In the genomic region with DNA sequence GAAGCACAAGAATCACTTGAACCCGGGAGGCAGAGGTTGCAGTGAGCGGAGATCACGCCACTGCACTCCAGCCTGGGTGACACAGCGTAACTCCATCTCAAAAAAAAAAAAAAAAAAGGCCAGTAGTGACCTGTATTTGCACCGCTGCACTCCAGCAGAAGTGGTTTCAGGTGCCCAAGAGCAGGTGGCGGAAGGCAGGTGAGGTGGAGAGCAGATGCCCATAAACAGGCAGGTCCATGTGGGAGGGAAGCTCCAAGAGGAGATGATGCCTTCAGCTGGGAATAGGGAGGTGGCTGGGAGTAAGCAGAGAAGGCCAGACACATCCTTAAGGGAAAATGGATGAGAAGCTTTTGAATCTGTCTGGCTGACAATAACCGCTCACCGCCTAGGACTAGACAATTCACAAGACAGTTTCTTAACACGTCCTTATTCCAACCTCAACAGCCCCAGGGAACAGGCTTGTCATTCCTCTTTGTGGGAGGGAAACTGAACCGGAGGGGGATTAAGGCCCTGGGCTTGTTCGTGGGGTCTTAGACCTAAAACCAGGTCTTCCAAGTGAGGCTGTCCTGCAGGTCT, we compare ENCODE assay signal across 13 cellular contexts. TPM values are rescaled to one million over a fixed set of nuclear protein-coding genes. Genes with fewer than 3 reads are reported as not detected.
DNase-seq lines count a peak whose midpoint lies in the region; ATAC-seq, FAIRE-seq and TF ChIP-seq lines count a peak whose summit lies in the region.
"Had no signal": no experiment of that assay in that cellular context is flagged by ENCODE, and none has a peak within 500 bp of the region (broad histone marks: within the 10 kb centered on the region; RNA-seq: fewer than 3 reads in every experiment).

No MANE protein-coding gene starts in this region.

- H3K79me2 ChIP-seq in H1 (ENCODE audit: control insufficient read depth in 1 of 2, insufficient read depth in 2 of 2, low read length in 2 of 2): no peaks in the 10 kb centered on the region

- TF ChIP-seq CTCF in H1 (IDR thresholded peaks at IDR 0.05; ENCODE audit: control extremely low read depth in 1 of 3, insufficient read depth in 1 of 3, low read depth in 1 of 3, low read length in 3 of 3): no peak
- no peak for TF ChIP-seq CTCF in left ventricle myocardium inferior (IDR thresholded peaks at IDR 0.05; ENCODE audit: borderline replicate concordance)
- no peak for TF ChIP-seq CTCF in GM13977 (IDR thresholded peaks at IDR 0.05; ENCODE audit: extremely low read depth, insufficient read depth, missing control alignments)

- H2BK20ac ChIP-seq in H1 (ENCODE audit: low read length): peak overlapping the region; percentile 38; the same call in 1 of the 2 replicates

- H3K4me3 Mint-ChIP-seq in IgD-negative memory B cell: no peak overlapping the region
- H3K4me3 Mint-ChIP-seq: brain; naive thymus-derived CD4-positive, alpha-beta T cell had no signal

- H3K4me3 ChIP-seq in H1 (ENCODE audit: extremely low read depth in 1 of 4, insufficient read depth in 2 of 4, low read depth in 3 of 4, low read length in 4 of 4) (no peak overlapping the region), left ventricle myocardium inferior (no peak overlapping the region)
- H3K4me3 ChIP-seq: Peyer's patch had no signal

- H3K9me3 ChIP-seq in H1 (ENCODE audit: insufficient read depth in 2 of 2, low read depth in 1 of 2, low read length in 1 of 2): no peaks in the 10 kb centered on the region
- no peaks in the 10 kb centered on the region for H3K9me3 ChIP-seq in left ventricle myocardium inferior (replicated peaks)
- H3K9me3 ChIP-seq: Peyer's patch had no signal

- no peak for TF ChIP-seq RAD21 in H1 (IDR thresholded peaks at IDR 0.05 in 1 of 2, conservative IDR thresholded peaks at IDR 0.05 in 1 of 2; ENCODE audit: low read depth in 2 of 2, low read length in 2 of 2)

- H3K4me1 ChIP-seq in H1 (replicated peaks in 1 of 4; ENCODE audit: control insufficient read depth in 3 of 4, insufficient read depth in 4 of 4, low read length in 3 of 4) (peaks cover 8 to 16% (median 12%) of the 10 kb centered on the region in 4 experiments), left ventricle myocardium inferior (no peaks in the 10 kb centered on the region)

- 90% methylated on average over 8 of the region's 11 CpGs; no CpG with 5 or more reads in 1 of the 2 experiments for WGBS in H1 (ENCODE audit: extremely low coverage in 1 of 2, insufficient coverage in 1 of 2, insufficient read length in 1 of 2, insufficient replicate concordance in 2 of 2, low coverage in 1 of 2, low lambda C conversion rate in 2 of 2, missing lambda C conversion rate in 1 of 2), 2 experiments

- no peak overlapping the region for H3K14ac ChIP-seq in H1 (ENCODE audit: insufficient read length)

- H4K20me1 ChIP-seq in H1 (replicated peaks in 1 of 2; ENCODE audit: control insufficient read depth in 1 of 2, insufficient read depth in 2 of 2, low read length in 2 of 2): no peaks in the 10 kb centered on the region

- POLR2A ChIA-PET in H1 (lab: Charles Lee; ENCODE audit: partially characterized antibody): interaction anchor here (4.7 kb wide), 1 partner anchor 66 kb away, joined by 14 read pairs; the partner anchor contains the start of gene CD9

- TF ChIP-seq POLR2A in H1 (IDR thresholded peaks at IDR 0.05; ENCODE audit: control extremely low read depth in 1 of 2, low read depth in 2 of 2, low read length in 2 of 2): no peak

- no peak overlapping the region for H3K9ac ChIP-seq in H1 (replicated peaks in 1 of 4; ENCODE audit: extremely low read depth in 1 of 4, low read depth in 3 of 4, low read length in 3 of 4)

- H3K56ac ChIP-seq in H1 (replicated peaks; ENCODE audit: insufficient read length, low read depth, low read length): no peak overlapping the region

- ATAC-seq in activated CD4-positive, CD25-positive, alpha-beta regulatory T cell treated with anti-CD3 and anti-CD28 coated beads, Interleukin-2, amount 50 U/mL, for 24 hours: no peak
- no peak for ATAC-seq in GM21723 (IDR thresholded peaks at IDR 0.05; ENCODE audit: unreplicated experiment)

- H2AK5ac ChIP-seq in H1 (ENCODE audit: low read depth, low read length): no peak overlapping the region

- no peak overlapping the region for H3K27ac ChIP-seq in H1 (ENCODE audit: low read depth, low read length)
- H3K27ac ChIP-seq in left ventricle myocardium inferior (replicated peaks): no peak overlapping the region
- H3K27ac ChIP-seq: Peyer's patch had no signal

- 0 out of 2 replicates have a peak, but pooled peaks cover 2% of the 10 kb centered on the region for H3K79me1 ChIP-seq in H1 (ENCODE audit: low read depth, low read length)

- H3K27me3 ChIP-seq in H1 (replicated peaks in 1 of 4; ENCODE audit: control insufficient read depth in 3 of 4, extremely low read depth in 1 of 4, insufficient read depth in 3 of 4, low read length in 3 of 4): no peaks in the 10 kb centered on the region
- no peaks in the 10 kb centered on the region for H3K27me3 ChIP-seq in left ventricle myocardium inferior (ENCODE audit: low read depth)
- H3K27me3 ChIP-seq: Peyer's patch had no signal

- no peak overlapping the region for H4K8ac ChIP-seq in H1 (ENCODE audit: extremely low read depth, insufficient read depth, low read length)

- no peaks in the 10 kb centered on the region for H3K4me1 Mint-ChIP-seq in IgD-negative memory B cell

- no peak for TF ChIP-seq EP300 in H1 (IDR thresholded peaks at IDR 0.05; ENCODE audit: borderline replicate concordance in 1 of 2, low read depth in 2 of 2, low read length in 2 of 2)

- no peak overlapping the region for H2AFZ ChIP-seq in H1 (ENCODE audit: low read length)

- H2BK5ac ChIP-seq in H1 (ENCODE audit: low read depth, low read length): no peak overlapping the region

- CTCF ChIA-PET in H1 (lab: Charles Lee; ENCODE audit: partially characterized antibody): interaction anchor here (0.6 to 6.2 kb wide), 5 partner anchors 11 to 67 kb away, joined by 3 to 53 read pairs (median 8); no protein-coding TSS in a partner anchor

- H3K4ac ChIP-seq in H1 (replicated peaks; ENCODE audit: insufficient read length, low read depth, low read length): no peak overlapping the region

- H2BK12ac ChIP-seq in H1 (ENCODE audit: low read depth, low read length): peak overlapping the region; percentile 3; the same call in 1 of the 2 replicates

- H4K5ac ChIP-seq in H1 (ENCODE audit: insufficient read length, low read depth, low read length): no peak overlapping the region

- no peak overlapping the region; the same call in 1 of the 2 replicates for H2BK15ac ChIP-seq in H1 (ENCODE audit: low read length)

- H3K9me3 Mint-ChIP-seq in IgD-negative memory B cell: no peaks in the 10 kb centered on the region
- H3K9me3 Mint-ChIP-seq: naive thymus-derived CD4-positive, alpha-beta T cell had no signal

- no peak overlapping the region for H3K23ac ChIP-seq in H1 (ENCODE audit: insufficient read length)

- peak overlapping the region in 2 of 3 donors; percentile 17 to 39 for H3K27ac Mint-ChIP-seq in IgD-negative memory B cell

- FAIRE-seq in H1 (lab: Jason Lieb, UNC): no peak

- H3K23me2 ChIP-seq in H1 (ENCODE audit: low read depth, low read length): no peaks in the 10 kb centered on the region

- H2BK120ac ChIP-seq in H1 (replicated peaks; ENCODE audit: low read depth, low read length): no peak overlapping the region

- DNase-seq in NCI-H2196 (lab: John Stamatoyannopoulos, UW; ENCODE audit: unreplicated experiment): peak; percentile 66
- no peak for DNase-seq in H1 (ENCODE audit: low read depth in 1 of 2, low spot score in 2 of 2)
- peak; percentile 15 for DNase-seq in retina
- DNase-seq in left ventricle myocardium inferior: no peak
- DNase-seq in GM13977 (ENCODE audit: low spot score): no peak
- DNase-seq: stimulated activated CD4-positive, alpha-beta T cell treated with anti-CD3 and anti-CD28 coated beads, Interleukin-12 subunit alpha, Interleukin-12 subunit beta, amount 100 ng/mL, for 4 hours; stimulated activated CD8-positive, alpha-beta memory T cell treated with anti-CD3 and anti-CD28 coated beads, Interleukin-4, amount 100 ng/mL, for 48 hours had no signal

- H3K18ac ChIP-seq in H1 (ENCODE audit: extremely low read depth, low read length): peak overlapping the region; percentile 20; the same call in 1 of the 2 replicates

- H4K91ac ChIP-seq in H1 (replicated peaks; ENCODE audit: insufficient read length, low read length): no peak overlapping the region

- peaks cover 4% of the 10 kb centered on the region for H3K27me3 Mint-ChIP-seq in IgD-negative memory B cell
- H3K27me3 Mint-ChIP-seq: brain; naive thymus-derived CD4-positive, alpha-beta T cell had no signal

- in situ Hi-C loops in GM13977 (cut with MboI; ENCODE audit: low pct_unique_long_range_greater_than_20kb, low sequenced_read_pairs, unreplicated experiment): no loop called here

- intact Hi-C loops in left ventricle myocardium inferior (cut with micrococcal nuclease): no loop called here

- H3K4me2 ChIP-seq in H1 (ENCODE audit: insufficient read depth in 1 of 2, low read depth in 2 of 2, low read length in 2 of 2): no peak overlapping the region

- H3K36me3 Mint-ChIP-seq in IgD-negative memory B cell: no peaks in the 10 kb centered on the region
- H3K36me3 Mint-ChIP-seq: brain; naive thymus-derived CD4-positive, alpha-beta T cell had no signal

- no peaks in the 10 kb centered on the region for H3K36me3 ChIP-seq in H1 (ENCODE audit: control insufficient read depth in 2 of 4, insufficient read depth in 4 of 4, low read length in 3 of 4)
- H3K36me3 ChIP-seq in left ventricle myocardium inferior: no peaks in the 10 kb centered on the region
- H3K36me3 ChIP-seq: Peyer's patch had no signal

TF ChIP-seq in H1, 55 proteins besides CTCF, POLR2A, EP300 and RAD21 (continues in another document):
- TF ChIP-seq, protein P1, sequence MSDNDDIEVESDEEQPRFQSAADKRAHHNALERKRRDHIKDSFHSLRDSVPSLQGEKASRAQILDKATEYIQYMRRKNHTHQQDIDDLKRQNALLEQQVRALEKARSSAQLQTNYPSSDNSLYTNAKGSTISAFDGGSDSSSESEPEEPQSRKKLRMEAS (IDR thresholded peaks at IDR 0.05): no peak

RNA-seq across cellular contexts. Expression of gene PLEKHG6, which starts 44.0 kb away (rescaled TPM):
- polyA plus RNA-seq in IgD-negative memory B cell: not detected
- total RNA-seq in H1 (2021; fragmentation: NEBNext Ultra II Directional; extraction: Animal tissue kit (Norgen Biotek cat#: 25700)): 25.5 and 32.5 TPM in 2 replicates
- polyA plus RNA-seq in H1 (2011; rRNA removed): 23.1 and 38.1 TPM in 2 replicates
- polyA plus RNA-seq in H1 (2011; cell fraction: cytosol; rRNA removed): 30.4 TPM
- polyA plus RNA-seq in H1 (2011; cell fraction: nucleus; rRNA removed): 49.3 TPM
- polyA plus RNA-seq in H1 (2012, experiment 1 of 2): 22.6 to 29.6 TPM (median 26.3 TPM) in 4 replicates
- 28.8 TPM for polyA plus RNA-seq in H1 (2012, experiment 2 of 2)
- 18.8 TPM for polyA plus RNA-seq in H1 (2013, experiment 1 of 2)
- polyA plus RNA-seq in H1 (2013, experiment 2 of 2): 18.5 TPM
- 22.1 and 28.7 TPM in 2 replicates for polyA minus RNA-seq in H1 (2011; rRNA and poly(A)+ RNA removed)
- polyA minus RNA-seq in H1 (2011; cell fraction: cytosol; rRNA and poly(A)+ RNA removed): 17.8 TPM
- polyA minus RNA-seq in H1 (2011; cell fraction: nucleus; rRNA and poly(A)+ RNA removed): 17.7 TPM
- total RNA-seq in left ventricle myocardium inferior: 0.08 TPM
- total RNA-seq: naive thymus-derived CD4-positive, alpha-beta T cell had no signal

Comparison
In these comparisons a context has a peak if more than half of its experiments do, and no peak if none do; other contexts are left out.
1. DNase-seq: peak in NCI-H2196 (single experiment) and retina (single experiment); none in H1 (0 of 2), left ventricle myocardium inferior (single experiment) and GM13977 (single experiment).
2. RNA of gene PLEKHG6, which starts 44.0 kb away (total RNA-seq): 25.5 to 32.5 TPM in H1; 0.08 TPM in left ventricle myocardium inferior (single experiment); every median in the first group is over 10 times any median in the second.